In genomic region chr10:95278061-95278988, GRCh38 we compare ENCODE assay signal across 12 cellular contexts. TPM values are rescaled to one million over a fixed set of nuclear protein-coding genes. Genes with fewer than 3 reads are reported as not detected.
DNase-seq lines count a peak whose midpoint lies in the region; ATAC-seq and TF ChIP-seq lines count a peak whose summit lies in the region.
"Had no signal": no experiment of that assay in that cellular context is flagged by ENCODE, and none has a peak within 500 bp of the region (broad histone marks: within the 10 kb centered on the region; RNA-seq: fewer than 3 reads in every experiment).

No MANE protein-coding gene starts in this region.

- H3K36me3 ChIP-seq in colonic mucosa (no peaks in the 10 kb centered on the region), lower lobe of right lung (no peaks in the 10 kb centered on the region), suprapubic skin (no peaks in the 10 kb centered on the region)

- H3K4me3 ChIP-seq in colonic mucosa (no peak overlapping the region), lower lobe of right lung (no peak overlapping the region), suprapubic skin (no peak overlapping the region)
- H3K4me3 ChIP-seq: mucosa of descending colon had no signal

- H3K9me3 Mint-ChIP-seq in IgD-negative memory B cell, result no peaks in the 10 kb centered on the region
- H3K9me3 Mint-ChIP-seq in natural killer cell treated with Interleukin-12 subunit alpha and Interleukin-12 subunit beta and Interleukin-15 and Interleukin-18, amount 100 ng/mL, for 72 hours, result no peaks in the 10 kb centered on the region
- H3K9me3 Mint-ChIP-seq in activated T-cell treated with anti-CD3 and anti-CD28 coated beads, Interleukin-2, amount 50 U/mL, for 4 hours, result no peaks in the 10 kb centered on the region

- H3K4me1 Mint-ChIP-seq in IgD-negative memory B cell, result peaks cover 46 to 64% (median 63%) of the 10 kb centered on the region in 3 donors
- H3K4me1 Mint-ChIP-seq in natural killer cell treated with Interleukin-12 subunit alpha and Interleukin-12 subunit beta and Interleukin-15 and Interleukin-18, amount 100 ng/mL, for 72 hours (ENCODE audit: low read depth in 2 of 2), result peaks cover 8 to 9% of the 10 kb centered on the region in 2 donors
- no peaks in the 10 kb centered on the region for H3K4me1 Mint-ChIP-seq in activated T-cell treated with anti-CD3 and anti-CD28 coated beads, Interleukin-2, amount 50 U/mL, for 4 hours (ENCODE audit: low read depth)

- TF ChIP-seq CTCF in colonic mucosa (IDR thresholded peaks at IDR 0.05), result no peak
- TF ChIP-seq CTCF in lower lobe of right lung (IDR thresholded peaks at IDR 0.05), result no peak
- TF ChIP-seq CTCF in suprapubic skin (IDR thresholded peaks at IDR 0.05), result no peak

- H3K36me3 Mint-ChIP-seq in IgD-negative memory B cell, result peaks cover 2% of the 10 kb centered on the region
- H3K36me3 Mint-ChIP-seq in natural killer cell treated with Interleukin-12 subunit alpha and Interleukin-12 subunit beta and Interleukin-15 and Interleukin-18, amount 100 ng/mL, for 72 hours, result no peaks in the 10 kb centered on the region
- no peaks in the 10 kb centered on the region for H3K36me3 Mint-ChIP-seq in activated T-cell treated with anti-CD3 and anti-CD28 coated beads, Interleukin-2, amount 50 U/mL, for 4 hours (ENCODE audit: insufficient read depth)

- ATAC-seq in lower lobe of right lung, result peak; percentile 7 to 31
- ATAC-seq in HG02623 (IDR thresholded peaks at IDR 0.05; ENCODE audit: unreplicated experiment), result no peak
- ATAC-seq in natural killer cell treated with Interleukin-12 subunit alpha and Interleukin-12 subunit beta and Interleukin-15 and Interleukin-18, amount 100 ng/mL, for 72 hours, result no peak
- no peak for ATAC-seq in activated T-cell treated with anti-CD3 and anti-CD28 coated beads, Interleukin-2, amount 50 U/mL, for 4 hours
- ATAC-seq: mucosa of descending colon had no signal

- no peak for TF ChIP-seq POLR2A in suprapubic skin (IDR thresholded peaks at IDR 0.05)

- H3K27ac Mint-ChIP-seq in IgD-negative memory B cell, result peak overlapping the region; percentile 52 to 72 (median 54)
- H3K27ac Mint-ChIP-seq in natural killer cell treated with Interleukin-12 subunit alpha and Interleukin-12 subunit beta and Interleukin-15 and Interleukin-18, amount 100 ng/mL, for 72 hours, result no peak overlapping the region

- DNase-seq in colonic mucosa (peak; percentile 26), lower lobe of right lung (no peak), suprapubic skin (ENCODE audit: low spot score in 2 of 2) (peak in 1 of 2 donors; percentile 81), RKO (ENCODE audit: low spot score) (no peak)
- no peak for DNase-seq in natural killer cell treated with Interleukin-12 subunit alpha and Interleukin-12 subunit beta and Interleukin-15 and Interleukin-18, amount 100 ng/mL, for 72 hours (ENCODE audit: low spot score)
- DNase-seq in activated T-cell treated with anti-CD3 and anti-CD28 coated beads, Interleukin-2, amount 50 U/mL, for 4 hours, result no peak
- DNase-seq: DMS79, foreskin keratinocyte, NCI-H2029 had no signal

- H3K27me3 Mint-ChIP-seq in IgD-negative memory B cell, result no peaks in the 10 kb centered on the region
- H3K27me3 Mint-ChIP-seq in natural killer cell treated with Interleukin-12 subunit alpha and Interleukin-12 subunit beta and Interleukin-15 and Interleukin-18, amount 100 ng/mL, for 72 hours, result no peaks in the 10 kb centered on the region
- H3K27me3 Mint-ChIP-seq in activated T-cell treated with anti-CD3 and anti-CD28 coated beads, Interleukin-2, amount 50 U/mL, for 4 hours (ENCODE audit: low read depth), result peaks cover 2% of the 10 kb centered on the region

- H3K9me3 ChIP-seq in colonic mucosa, result no peaks in the 10 kb centered on the region
- no peaks in the 10 kb centered on the region for H3K9me3 ChIP-seq in lower lobe of right lung
- no peaks in the 10 kb centered on the region for H3K9me3 ChIP-seq in suprapubic skin
- H3K9me3 ChIP-seq: mucosa of descending colon had no signal

- H3K27ac ChIP-seq in colonic mucosa, result peak overlapping the region; percentile 62
- peak overlapping the region; percentile 67 for H3K27ac ChIP-seq in lower lobe of right lung
- peak overlapping the region; percentile 76 for H3K27ac ChIP-seq in suprapubic skin
- H3K27ac ChIP-seq: foreskin keratinocyte had no signal

- no peaks in the 10 kb centered on the region for H3K27me3 ChIP-seq in colonic mucosa
- H3K27me3 ChIP-seq in lower lobe of right lung (ENCODE audit: low read depth), result no peaks in the 10 kb centered on the region
- no peaks in the 10 kb centered on the region for H3K27me3 ChIP-seq in suprapubic skin
- H3K27me3 ChIP-seq: foreskin keratinocyte had no signal

- H3K4me1 ChIP-seq in colonic mucosa (peaks cover 33% of the 10 kb centered on the region), lower lobe of right lung (peaks cover 82% of the 10 kb centered on the region), suprapubic skin (peaks cover 63% of the 10 kb centered on the region)

- TF ChIP-seq EP300 in suprapubic skin (IDR thresholded peaks at IDR 0.05), result no peak

- peak overlapping the region in 1 of 2 donors; percentile 51 for H3K9ac ChIP-seq in colonic mucosa (ENCODE audit: low read depth in 2 of 2, low read length in 2 of 2)

- WGBS in suprapubic skin, result 72% methylated on average over 6 of the region's 6 CpGs

- H3K4me3 Mint-ChIP-seq in IgD-negative memory B cell, result peak overlapping the region in 2 of 4 donors; percentile 50 to 70
- no peak overlapping the region for H3K4me3 Mint-ChIP-seq in natural killer cell treated with Interleukin-12 subunit alpha and Interleukin-12 subunit beta and Interleukin-15 and Interleukin-18, amount 100 ng/mL, for 72 hours
- no peak overlapping the region for H3K4me3 Mint-ChIP-seq in activated T-cell treated with anti-CD3 and anti-CD28 coated beads, Interleukin-2, amount 50 U/mL, for 4 hours

- intact Hi-C loops in colonic mucosa (cut with DNase I), result no loop called here
- intact Hi-C loops in lower lobe of right lung (cut with DNase I), result no loop called here

RNA-seq across cellular contexts. Expression of gene PDLIM1, which starts 12.5 kb away (rescaled TPM):
- polyA plus RNA-seq in IgD-negative memory B cell, result 357 TPM
- total RNA-seq in colonic mucosa (100 to 1,000 TPM; 246 to 433 TPM), lower lobe of right lung (178 TPM), suprapubic skin (100 to 1,000 TPM in 1 of 4 donors, 10 to 100 TPM in 3; 71.4 to 112 (median 77.7) TPM)
- 1 to 10 TPM; 2.7 to 6.8 TPM for total RNA-seq in natural killer cell treated with Interleukin-12 subunit alpha and Interleukin-12 subunit beta and Interleukin-15 and Interleukin-18, amount 100 ng/mL, for 72 hours
- total RNA-seq in activated T-cell treated with anti-CD3 and anti-CD28 coated beads, Interleukin-2, amount 50 U/mL, for 4 hours, result 1 to 10 TPM in 2 of 3 donors, under 1 TPM in 1; 0.66 to 2.8 (median 1.2) TPM

Comparison
In these comparisons a context has a peak if more than half of its experiments do, and no peak if none do; other contexts are left out.
1. H3K27ac Mint-ChIP-seq: peak in IgD-negative memory B cell (3 of 3); none in natural killer cell treated with Interleukin-12 subunit alpha and Interleukin-12 subunit beta and Interleukin-15 and Interleukin-18, amount 100 ng/mL, for 72 hours (0 of 2).
2. ATAC-seq: peak in lower lobe of right lung (2 of 2); none in HG02623 (single experiment), natural killer cell treated with Interleukin-12 subunit alpha and Interleukin-12 subunit beta and Interleukin-15 and Interleukin-18, amount 100 ng/mL, for 72 hours (0 of 2) and activated T-cell treated with anti-CD3 and anti-CD28 coated beads, Interleukin-2, amount 50 U/mL, for 4 hours (0 of 2).
3. RNA of gene PDLIM1, which starts 12.5 kb away (total RNA-seq): 246 to 433 TPM in colonic mucosa, 178 TPM in lower lobe of right lung (single experiment) and 71.4 to 112 TPM in suprapubic skin; 2.7 to 6.8 TPM in natural killer cell treated with Interleukin-12 subunit alpha and Interleukin-12 subunit beta and Interleukin-15 and Interleukin-18, amount 100 ng/mL, for 72 hours and 0.66 to 2.8 TPM in activated T-cell treated with anti-CD3 and anti-CD28 coated beads, Interleukin-2, amount 50 U/mL, for 4 hours; every median in the first group is over 4 times any median in the second.
4. Peak in every context shown above with its lines, with median percentiles within 50 percentile points of each other: H3K27ac ChIP-seq.